Comparison of ENCODE assay signal across 1 cellular context in the genomic region with DNA sequence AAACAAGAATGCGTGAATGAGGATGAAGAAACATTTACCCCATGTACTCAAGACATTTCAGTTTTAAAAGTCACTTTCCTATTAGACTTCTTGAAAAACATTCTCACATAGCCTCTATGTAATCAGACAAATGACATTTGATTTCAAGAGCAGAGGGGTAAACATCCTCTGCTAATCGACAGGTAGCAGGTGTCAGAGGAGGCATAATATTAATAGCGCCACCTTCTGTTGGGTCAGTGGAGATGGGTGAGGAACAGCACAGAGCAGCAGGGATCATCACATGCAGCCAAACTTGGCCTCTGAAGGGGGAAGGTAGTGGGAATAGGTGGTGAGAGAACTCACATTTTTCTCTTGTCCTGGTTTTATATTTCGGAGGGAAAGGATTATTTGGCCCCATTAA.
TF ChIP-seq lines count a peak whose summit lies in the region.

No MANE protein-coding gene starts in this region.

TF ChIP-seq in HepG2, 621 proteins besides CTCF, POLR2A, EP300 and RAD21 (continued from another document):
- TF ChIP-seq IRX3 (CRISPR knock-in tag; IDR thresholded peaks at IDR 0.05; ENCODE audit: borderline replicate concordance, low read depth), result no peak
- TF ChIP-seq JUNB (CRISPR knock-in tag; IDR thresholded peaks at IDR 0.05; ENCODE audit: borderline replicate concordance), result no peak
- peak; percentile 39 for TF ChIP-seq STAG1 (CRISPR knock-in tag; IDR thresholded peaks at IDR 0.05)
